8 cellular contexts compared by ENCODE assay signal in the genomic region with DNA sequence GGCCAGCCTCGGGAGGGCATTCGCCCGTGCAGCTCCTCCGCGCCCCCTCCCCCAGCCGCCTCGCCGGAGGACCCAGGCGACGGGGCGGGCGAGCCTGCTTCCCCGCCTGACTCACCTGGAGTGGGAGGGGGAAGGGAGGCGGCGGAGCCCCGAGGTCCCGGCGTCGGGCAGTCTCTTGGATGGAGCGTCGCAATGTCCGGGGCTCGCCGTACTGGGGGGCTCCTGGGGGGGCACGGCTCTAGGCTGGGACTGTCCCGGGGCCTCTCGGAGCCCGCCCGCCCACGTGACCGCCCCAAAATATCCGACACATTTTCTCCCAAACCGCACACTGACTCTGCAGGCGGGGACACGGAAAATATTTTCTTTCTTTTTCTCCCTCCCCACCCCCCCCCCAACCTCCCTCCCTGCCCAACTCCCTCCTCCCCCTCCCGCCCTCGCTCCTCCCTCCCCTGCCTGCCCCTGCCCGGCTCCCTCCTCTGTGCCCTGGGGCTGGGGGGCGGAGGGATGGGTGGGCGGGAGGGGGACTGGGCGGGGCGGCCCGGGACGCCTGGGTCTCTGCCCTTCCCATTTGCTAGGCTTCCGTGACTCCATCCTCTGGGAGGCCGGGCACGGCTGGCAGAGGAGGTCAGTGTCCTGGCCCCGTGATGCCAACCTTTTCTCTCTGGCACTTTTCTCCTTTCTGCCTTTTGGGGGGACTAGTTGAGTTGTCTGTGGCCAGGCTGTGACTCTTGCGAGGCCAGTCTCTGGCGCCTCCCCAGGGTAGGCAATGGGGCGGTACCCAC. TPM values are rescaled to one million over a fixed set of nuclear protein-coding genes. Genes with fewer than 3 reads are reported as not detected.
DNase-seq lines count a peak whose midpoint lies in the region; ATAC-seq, FAIRE-seq and TF ChIP-seq lines count a peak whose summit lies in the region.

A gene (minus strand): TSS at position 351 of the 782 bp plus-strand sequence. CDS start 4,664 bp downstream, outside the sequence.

- H3K4me3 ChIP-seq in BE2C (ENCODE audit: low read depth, low read length) (peak within 1 kb of the TSS; percentile 64), iPS DF 6.9 (ENCODE audit: low read length) (peak within 1 kb of the TSS; percentile 64; the same call in 1 of the 2 replicates), small intestine (ENCODE audit: low read depth in 1 of 2, low read length in 2 of 2) (peak within 1 kb of the TSS; percentile 30 to 47)

- H3K36me3 ChIP-seq in BE2C (no peaks in the 10 kb centered on the region), iPS DF 6.9 (ENCODE audit: control insufficient read depth, insufficient read depth, low read length) (no peaks in the 10 kb centered on the region), small intestine (ENCODE audit: control insufficient read depth in 2 of 2, insufficient read depth in 2 of 2, low read length in 2 of 2) (no peaks in the 10 kb centered on the region)

- H3K27ac Mint-ChIP-seq in brain: peak within 1 kb of the TSS; percentile 79 to 97 (median 84)

- peak; percentile 73 for DNase-seq in BE2C
- DNase-seq in T-helper 9 cell: peak; percentile 71
- no peak for DNase-seq in iPS DF 6.9 (ENCODE audit: low read depth, low spot score)
- no peak for DNase-seq in small intestine

- H3K4me1 Mint-ChIP-seq in brain: peaks cover 54% of the 10 kb centered on the region

- WGBS in iPS DF 6.9 (ENCODE audit: insufficient coverage, insufficient read length): no CpG with 5 or more reads among the region's 51 CpGs
- 1 to 2% (median 1%) methylated on average over 37 to 50 of the region's 51 CpGs for WGBS in small intestine, 3 donors

- no peaks in the 10 kb centered on the region for H3K9me3 ChIP-seq in BE2C
- no peaks in the 10 kb centered on the region for H3K9me3 ChIP-seq in iPS DF 6.9 (ENCODE audit: control insufficient read depth, insufficient read depth, low read length)
- H3K9me3 ChIP-seq in small intestine (ENCODE audit: control insufficient read depth, low read depth): no peaks in the 10 kb centered on the region

- peaks cover 46% of the 10 kb centered on the region for H3K27me3 Mint-ChIP-seq in brain

- H3K9me3 Mint-ChIP-seq in brain: no peaks in the 10 kb centered on the region

- H3K27ac ChIP-seq in iPS DF 6.9 (ENCODE audit: low read length) (no peak within 1 kb of the TSS), small intestine (ENCODE audit: low read depth in 1 of 2, low read length in 1 of 2) (peak within 1 kb of the TSS in 1 of 2 donors; percentile 47)

- FAIRE-seq in small intestine (lab: Jason Lieb, UNC): no peak

- H3K36me3 Mint-ChIP-seq in brain: no peaks in the 10 kb centered on the region

- H3K4me1 ChIP-seq in BE2C (peaks cover 25% of the 10 kb centered on the region), iPS DF 6.9 (ENCODE audit: control insufficient read depth, insufficient read depth, low read length) (peaks cover 27% of the 10 kb centered on the region), small intestine (ENCODE audit: control insufficient read depth in 2 of 2, insufficient read depth in 1 of 2, low read depth in 1 of 2, low read length in 1 of 2) (no peaks in the 10 kb centered on the region)

- H3K27me3 ChIP-seq in BE2C: no peaks in the 10 kb centered on the region
- H3K27me3 ChIP-seq in iPS DF 6.9 (ENCODE audit: control insufficient read depth, insufficient read depth, low read length): no peaks in the 10 kb centered on the region
- no peaks in the 10 kb centered on the region for H3K27me3 ChIP-seq in small intestine (ENCODE audit: control insufficient read depth in 2 of 2, insufficient read depth in 2 of 2, low read length in 2 of 2)

- TF ChIP-seq CTCF in BE2C (IDR thresholded peaks at IDR 0.05; ENCODE audit: low read depth, low read length): no peak
- TF ChIP-seq CTCF in brain (conservative IDR thresholded peaks at IDR 0.05): no peak

- peak; percentile 36 for ATAC-seq in HG02642 (IDR thresholded peaks at IDR 0.05; ENCODE audit: poor library complexity, unreplicated experiment)
- no peak for ATAC-seq in HG02571 (IDR thresholded peaks at IDR 0.05; ENCODE audit: unreplicated experiment)
- ATAC-seq in HG03442 (IDR thresholded peaks at IDR 0.05; ENCODE audit: unreplicated experiment): no peak

- peak within 1 kb of the TSS; percentile 76 to 90 (median 85) for H3K4me3 Mint-ChIP-seq in brain

RNA-seq across cellular contexts. Expression of the gene that starts here (rescaled TPM):
- polyA plus RNA-seq in BE2C (2012; ENCODE audit: insufficient read depth, insufficient read length, low read depth): 20.2 TPM
- 4.1 TPM for polyA plus RNA-seq in brain (ENCODE audit: insufficient read depth, low read depth, low replicate concordance)
- polyA plus RNA-seq in small intestine: 1 to 10 TPM in 1 of 3 donors, under 1 TPM in 1, not detected in 1; 0.54 to 7.1 TPM

Comparison
In these comparisons a context has a peak if more than half of its experiments do, and no peak if none do; other contexts are left out.
1. DNase-seq: peak in BE2C (single experiment) and T-helper 9 cell (single experiment); none in iPS DF 6.9 (single experiment) and small intestine (single experiment).
2. Peak in every context shown above with its lines, with median percentiles within 50 percentile points of each other: H3K4me3 ChIP-seq.